In the genomic region with DNA sequence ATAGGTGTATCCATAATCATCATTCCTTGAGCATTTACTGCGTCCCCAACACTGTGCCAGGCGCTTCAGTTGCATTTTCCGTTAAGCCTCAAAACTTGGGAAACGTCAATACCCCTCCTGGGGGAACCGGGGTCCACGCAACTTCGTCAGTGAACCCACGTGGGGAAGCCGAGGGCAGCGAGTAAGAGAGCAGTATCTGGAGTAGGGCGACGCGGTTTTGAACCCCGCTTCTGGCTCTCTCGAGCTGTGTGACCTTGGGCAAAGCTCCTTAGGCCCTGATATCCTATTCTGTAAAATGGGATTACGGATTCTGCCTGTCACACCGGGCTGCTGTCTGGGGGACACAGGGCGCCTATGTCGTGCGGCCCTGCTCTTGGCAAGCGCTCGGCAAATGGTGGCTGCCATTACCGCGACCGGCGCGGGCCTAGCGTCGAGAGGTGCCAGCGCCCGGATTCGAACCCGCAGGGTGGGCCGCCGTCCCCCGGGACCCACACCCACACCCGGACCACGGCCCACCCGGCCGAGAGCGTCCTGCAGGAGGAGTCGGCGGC, we compare ENCODE assay signal across 8 cellular contexts.
DNase-seq lines count a peak whose midpoint lies in the region; ATAC-seq and TF ChIP-seq lines count a peak whose summit lies in the region.

No MANE protein-coding gene starts in this region.

- DNase-seq in adipocyte (ENCODE audit: low read depth) (no peak), kidney tubule cell (ENCODE audit: low spot score) (peak; percentile 66), tibial artery (peak in 1 of 2 donors; percentile 20), NCI-H1105 (lab: John Stamatoyannopoulos, UW) (no peak), DMS79 treated with DMSO at 0.1 percent for 48 hours (lab: John Stamatoyannopoulos, UW) (no peak)
- DNase-seq in activated CD4-positive, CD25-positive, alpha-beta regulatory T cell (lab: John Stamatoyannopoulos, UW) = no peak

- H3K4me1 ChIP-seq in adipocyte (ENCODE audit: control insufficient read depth, insufficient read depth, low read length) = peaks cover 50% of the 10 kb centered on the region
- H3K4me1 ChIP-seq in tibial artery = peaks cover 0 to 58% (median 45%) of the 10 kb centered on the region in 4 donors

- peak overlapping the region; percentile 92 for H3K9ac ChIP-seq in adipocyte (ENCODE audit: low read length)

- peak overlapping the region; percentile 82 to 90 for H3K27ac ChIP-seq in tibial artery

- intact Hi-C loops in tibial artery (cut with DNase I; ENCODE audit: low total_unique reads) = no loop called here

- no peak for TF ChIP-seq CTCF in tibial artery (IDR thresholded peaks at IDR 0.05)

- H3K4me3 ChIP-seq in adipocyte (ENCODE audit: low read length) (peak overlapping the region; percentile 89), tibial artery (peak overlapping the region; percentile 87 to 90)

- peak; percentile 6 for ATAC-seq in GM18499 (IDR thresholded peaks at IDR 0.05; ENCODE audit: insufficient read depth, unreplicated experiment)
- peak; percentile 21 for ATAC-seq in HG02938 (IDR thresholded peaks at IDR 0.05; ENCODE audit: unreplicated experiment)

- peaks cover 41% of the 10 kb centered on the region for H3K36me3 ChIP-seq in adipocyte (ENCODE audit: control insufficient read depth, insufficient read depth, low read length, severe bottlenecking)
- H3K36me3 ChIP-seq in tibial artery = peaks cover 44 to 46% (median 45%) of the 10 kb centered on the region in 3 donors

- H3K27me3 ChIP-seq in adipocyte (replicated peaks; ENCODE audit: control insufficient read depth, insufficient read depth, low read length) (peaks cover 3% of the 10 kb centered on the region), tibial artery (no peaks in the 10 kb centered on the region)

- H3K9me3 ChIP-seq in adipocyte (ENCODE audit: control insufficient read depth, low read length) = no peaks in the 10 kb centered on the region
- no peaks in the 10 kb centered on the region for H3K9me3 ChIP-seq in tibial artery
